In the genomic region with DNA sequence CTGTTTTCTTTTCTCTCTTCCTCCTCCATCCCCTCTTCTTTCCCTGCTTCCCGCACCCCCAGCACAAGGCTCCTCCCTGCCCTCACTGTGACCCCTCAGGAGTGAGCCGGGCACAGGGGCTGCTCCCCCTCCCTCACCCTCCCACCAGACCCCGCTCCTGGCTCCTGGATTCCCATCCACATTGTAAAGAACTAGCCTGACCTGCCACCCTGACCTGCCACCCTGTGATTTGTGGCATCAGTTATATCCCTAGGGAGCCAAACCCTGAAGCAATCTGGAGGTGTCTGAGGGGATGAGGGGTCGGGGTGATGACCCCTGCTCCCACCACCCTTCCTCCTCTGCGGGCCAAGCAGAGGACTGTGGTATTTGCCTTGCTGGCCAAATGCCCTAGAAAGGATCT, we compare ENCODE assay signal across 26 cellular contexts.
"Had no signal": no experiment of that assay in that cellular context is flagged by ENCODE, and none has a peak within 500 bp of the region (broad histone marks: within the 10 kb centered on the region; RNA-seq: fewer than 3 reads in every experiment).

No MANE protein-coding gene starts in this region.

- H3K9me3 ChIP-seq: adrenal gland, body of pancreas, colonic mucosa, esophagus squamous epithelium had no signal

- H3K36me3 ChIP-seq: adrenal gland, colonic mucosa, esophagus squamous epithelium, gastroesophageal sphincter had no signal

- DNase-seq: activated CD4-positive, alpha-beta memory T cell treated with anti-CD3 and anti-CD28 coated beads for 36 hours; activated CD4-positive, alpha-beta T cell treated with anti-CD3 and anti-CD28 coated beads for 36 hours; activated CD4-positive, alpha-beta T cell treated with anti-CD3 and anti-CD28 coated beads, Interleukin-2, amount 10 ng/mL, durations not matched to agents 24 days and 14 days; activated CD4-positive, CD25-positive, alpha-beta regulatory T cell; activated CD4-positive, CD25-positive, alpha-beta regulatory T cell treated with anti-CD3 and anti-CD28 coated beads, Interleukin-2, amount 50 U/mL, for 72 hours; activated CD8-positive, alpha-beta memory T cell treated with anti-CD3 and anti-CD28 coated beads, Interleukin-2, amount 10 ng/mL, durations not matched to agents 7 days and 5 days; activated CD8-positive, alpha-beta memory T cell treated with anti-CD3 and anti-CD28 coated beads, Interleukin-2, amount 50 U/mL, for 4 hours; activated CD8-positive, alpha-beta T cell treated with anti-CD3 and anti-CD28 coated beads, Interleukin-2, amount 10 ng/mL, durations not matched to agents 7 days and 5 days; activated effector memory CD4-positive, alpha-beta T cell treated with anti-CD3 and anti-CD28 coated beads, Interleukin-2, amount 50 U/mL, for 16 hours; activated naive CD4-positive, alpha-beta T cell treated with anti-CD3 and anti-CD28 coated beads for 36 hours; activated naive CD8-positive, alpha-beta T cell treated with anti-CD3 and anti-CD28 coated beads for 36 hours; activated naive CD8-positive, alpha-beta T cell treated with anti-CD3 and anti-CD28 coated beads, Interleukin-2, amount 50 U/mL, for 24 hours; activated T-cell treated with anti-CD3 and anti-CD28 coated beads, Interleukin-2, amount 50 U/mL, for 1 hour; activated T-cell treated with anti-CD3 and anti-CD28 coated beads, Interleukin-2, amount 50 U/mL, for 48 hours; adrenal gland; amygdala; body of pancreas; central memory CD4-positive, alpha-beta T cell; cerebellar nuclear complex; colonic mucosa; effector CD8-positive, alpha-beta T cell; esophagus squamous epithelium; foreskin melanocyte; T-helper 2 cell had no signal

- H3K4me1 ChIP-seq: adrenal gland, body of pancreas, colonic mucosa, esophagus squamous epithelium, gastroesophageal sphincter had no signal

- H3K27me3 ChIP-seq: adrenal gland, body of pancreas, colonic mucosa had no signal

- H3K27ac ChIP-seq: adrenal gland, body of pancreas, colonic mucosa, epithelial cell of prostate, esophagus squamous epithelium, gastroesophageal sphincter had no signal

- H3K4me3 ChIP-seq: adrenal gland, body of pancreas, colonic mucosa, esophagus squamous epithelium, gastroesophageal sphincter had no signal
